In genomic region chr7:150938566-150938965, GRCh38 we compare ENCODE assay signal across 2 cellular contexts.
TF ChIP-seq lines count a peak whose summit lies in the region.

No MANE protein-coding gene starts in this region.

TF ChIP-seq in SK-N-SH, 30 proteins besides CTCF, POLR2A, EP300 and RAD21 (continued from another document):
- TF ChIP-seq REST (IDR thresholded peaks at IDR 0.05; ENCODE audit: low read depth, low read length) = no peak

TF ChIP-seq in SK-N-SH treated with all-trans-retinoic acid at 6 μM for 48 hours, 23 proteins besides CTCF, POLR2A, EP300 and RAD21:
- TF ChIP-seq CREB5 (CRISPR knock-in tag; IDR thresholded peaks at IDR 0.05; ENCODE audit: low read depth) (no peak), ARNTL (CRISPR knock-in tag; IDR thresholded peaks at IDR 0.05; ENCODE audit: borderline replicate concordance, low read depth) (no peak), GLIS3 (CRISPR knock-in tag; IDR thresholded peaks at IDR 0.05) (no peak), ISL1 (CRISPR knock-in tag; IDR thresholded peaks at IDR 0.05) (no peak), CSDC2 (CRISPR knock-in tag; IDR thresholded peaks at IDR 0.05) (no peak), PPARA (CRISPR knock-in tag; IDR thresholded peaks at IDR 0.05; ENCODE audit: borderline replicate concordance) (no peak), POU6F1 (CRISPR knock-in tag; IDR thresholded peaks at IDR 0.05; ENCODE audit: borderline replicate concordance, low read depth) (no peak), ZNF8 (CRISPR knock-in tag; IDR thresholded peaks at IDR 0.05) (no peak), TCF4 (CRISPR knock-in tag; IDR thresholded peaks at IDR 0.05; ENCODE audit: borderline replicate concordance) (no peak), ZNF70 (CRISPR knock-in tag; IDR thresholded peaks at IDR 0.05) (no peak), TOX (CRISPR knock-in tag; IDR thresholded peaks at IDR 0.05; ENCODE audit: borderline replicate concordance) (no peak), ZFP3 (CRISPR knock-in tag; IDR thresholded peaks at IDR 0.05) (no peak), ZNF565 (CRISPR knock-in tag; conservative IDR thresholded peaks at IDR 0.05; ENCODE audit: low read depth) (no peak), CSRNP3 (CRISPR knock-in tag; IDR thresholded peaks at IDR 0.05) (no peak), ZC3H10 (CRISPR knock-in tag; IDR thresholded peaks at IDR 0.05) (no peak)
